ENCODE assay signal across 13 cellular contexts in genomic region chr14:95268350-95268749, GRCh38.
"Had no signal": no experiment of that assay in that cellular context is flagged by ENCODE, and none has a peak within 500 bp of the region (broad histone marks: within the 10 kb centered on the region; RNA-seq: fewer than 3 reads in every experiment).

No MANE protein-coding gene starts in this region.

- H3K27me3 ChIP-seq: breast epithelium, hepatocyte, tibial nerve had no signal

- H3K4me3 ChIP-seq: breast epithelium, hepatocyte, tibial nerve had no signal

- H2AFZ ChIP-seq: hepatocyte had no signal

- H3K36me3 ChIP-seq: breast epithelium, tibial nerve had no signal

- H3K4me2 ChIP-seq: hepatocyte had no signal

- H3K36me3 Mint-ChIP-seq: activated naive CD4-positive, alpha-beta T cell treated with anti-CD3 and anti-CD28 coated beads, Interleukin-2, amount 50 U/mL, for 24 hours had no signal

- H3K27me3 Mint-ChIP-seq: activated naive CD4-positive, alpha-beta T cell treated with anti-CD3 and anti-CD28 coated beads, Interleukin-2, amount 50 U/mL, for 24 hours had no signal

- H3K27ac Mint-ChIP-seq: endodermal cell had no signal

- H3K27ac ChIP-seq: breast epithelium, hepatocyte, tibial nerve had no signal

- DNase-seq: activated CD4-positive, alpha-beta T cell treated with anti-CD3 and anti-CD28 coated beads for 1 hour; anterior cingulate cortex; endodermal cell; erythroblast; kidney glomerular epithelial cell; midbrain; retina; stimulated activated CD4-positive, alpha-beta T cell treated with anti-CD3 and anti-CD28 coated beads, Interleukin-4, amount 100 ng/mL, for 24 hours; T1000 had no signal

- H3K9me3 ChIP-seq: breast epithelium, tibial nerve had no signal

- H3K4me3 Mint-ChIP-seq: activated naive CD4-positive, alpha-beta T cell treated with anti-CD3 and anti-CD28 coated beads, Interleukin-2, amount 50 U/mL, for 24 hours; endodermal cell had no signal
